ENCODE assay signal across 26 cellular contexts in genomic region chr4:857461-857860, GRCh38.
"Had no signal": no experiment of that assay in that cellular context is flagged by ENCODE, and none has a peak within 500 bp of the region (broad histone marks: within the 10 kb centered on the region; RNA-seq: fewer than 3 reads in every experiment).

No MANE protein-coding gene starts in this region.

- H3K4me3 ChIP-seq: body of pancreas, cardiac muscle cell, hepatocyte, pancreas, psoas muscle, SJCRH30, thyroid gland had no signal

- H3K9me3 ChIP-seq: body of pancreas, neutrophil, pancreas, psoas muscle, thyroid gland had no signal

- DNase-seq: activated CD8-positive, alpha-beta memory T cell treated with anti-CD3 and anti-CD28 coated beads for 24 hours; activated CD8-positive, alpha-beta memory T cell treated with anti-CD3 and anti-CD28 coated beads, Interleukin-2, amount 50 U/mL, for 4 hours; activated T-cell treated with anti-CD3 and anti-CD28 coated beads, Interleukin-2, amount 50 U/mL, for 48 hours; anterior cingulate cortex; effector CD4-positive, alpha-beta T cell; foreskin melanocyte; naive thymus-derived CD4-positive, alpha-beta T cell; SJCRH30; stimulated activated CD4-positive, alpha-beta T cell treated with anti-CD3 and anti-CD28 coated beads, Interleukin-12 subunit alpha, Interleukin-12 subunit beta, amount 100 ng/mL, for 4 hours; stimulated activated CD4-positive, alpha-beta T cell treated with anti-CD3 and anti-CD28 coated beads, Interleukin-4, amount 100 ng/mL, for 4 hours; substantia nigra; T-cell; T-helper 9 cell; thyroid gland had no signal

- H3K4me1 ChIP-seq: body of pancreas, pancreas, psoas muscle, SJCRH30, thyroid gland had no signal

- ATAC-seq: body of pancreas; esophagus mucosa; naive thymus-derived CD4-positive, alpha-beta T cell; pancreas; psoas muscle; right cardiac atrium; T-cell; WTC11 had no signal

- H3K27ac ChIP-seq: body of pancreas, cardiac muscle cell, hepatocyte, neutrophil, pancreas, psoas muscle, SJCRH30, thyroid gland had no signal

- H3K27me3 ChIP-seq: body of pancreas, cardiac muscle cell, hepatocyte, neutrophil, pancreas, SJCRH30, thyroid gland had no signal

- H3K9me3 Mint-ChIP-seq: dendritic cell treated with granulocyte-macrophage colony-stimulating factor and Interleukin-4, amounts not matched to agents 40 ng/mL and 50 ng/mL, for 4 days; stimulated activated naive CD8-positive, alpha-beta T cell treated with anti-CD3 and anti-CD28 coated beads, Interleukin-15, Interleukin-2, amounts not matched to agents 100 ng/mL and 50 ng/mL, for 24 hours; T-cell; WTC11 had no signal

- H3K27ac Mint-ChIP-seq: dendritic cell treated with granulocyte-macrophage colony-stimulating factor and Interleukin-4, amounts not matched to agents 40 ng/mL and 50 ng/mL, for 4 days; stimulated activated naive CD8-positive, alpha-beta T cell treated with anti-CD3 and anti-CD28 coated beads, Interleukin-15, Interleukin-2, amounts not matched to agents 100 ng/mL and 50 ng/mL, for 24 hours; WTC11 had no signal

- H3K4me1 Mint-ChIP-seq: WTC11 had no signal

- H3K27me3 Mint-ChIP-seq: activated naive CD4-positive, alpha-beta T cell treated with anti-CD3 and anti-CD28 coated beads, Interleukin-2, amount 50 U/mL, for 24 hours; dendritic cell treated with granulocyte-macrophage colony-stimulating factor and Interleukin-4, amounts not matched to agents 40 ng/mL and 50 ng/mL, for 4 days; naive thymus-derived CD4-positive, alpha-beta T cell; stimulated activated naive CD8-positive, alpha-beta T cell treated with anti-CD3 and anti-CD28 coated beads, Interleukin-15, Interleukin-2, amounts not matched to agents 100 ng/mL and 50 ng/mL, for 24 hours; T-cell had no signal

- H3K4me3 Mint-ChIP-seq: activated naive CD4-positive, alpha-beta T cell treated with anti-CD3 and anti-CD28 coated beads, Interleukin-2, amount 50 U/mL, for 24 hours; dendritic cell treated with granulocyte-macrophage colony-stimulating factor and Interleukin-4, amounts not matched to agents 40 ng/mL and 50 ng/mL, for 4 days; naive thymus-derived CD4-positive, alpha-beta T cell; stimulated activated naive CD8-positive, alpha-beta T cell treated with anti-CD3 and anti-CD28 coated beads, Interleukin-15, Interleukin-2, amounts not matched to agents 100 ng/mL and 50 ng/mL, for 24 hours; T-cell; WTC11 had no signal
